8 cellular contexts compared by ENCODE assay signal in genomic region chr17:57603978-57604377, GRCh38.
DNase-seq lines count a peak whose midpoint lies in the region; ATAC-seq and TF ChIP-seq lines count a peak whose summit lies in the region.

No MANE protein-coding gene starts in this region.

- H3K27me3 Mint-ChIP-seq in natural killer cell (ENCODE audit: low read depth in 2 of 2) = no peaks in the 10 kb centered on the region

- no peaks in the 10 kb centered on the region for H3K36me3 ChIP-seq in thyroid gland

- 66 to 74% methylated on average over 5 of the region's 5 CpGs for WGBS in thyroid gland, 2 donors

- H3K9me3 ChIP-seq in thyroid gland = no peaks in the 10 kb centered on the region

- H3K4me3 ChIP-seq in thyroid gland (replicated peaks in 1 of 3) = no peak overlapping the region

- TF ChIP-seq CTCF in natural killer cell (IDR thresholded peaks at IDR 0.05) (no peak), thyroid gland (IDR thresholded peaks at IDR 0.05) (no peak)

- H3K36me3 Mint-ChIP-seq in natural killer cell = no peaks in the 10 kb centered on the region

- peaks cover 61 to 81% of the 10 kb centered on the region in 2 donors for H3K4me1 Mint-ChIP-seq in natural killer cell

- no peaks in the 10 kb centered on the region for H3K27me3 ChIP-seq in thyroid gland

- peak overlapping the region; percentile 80 to 89 for H3K27ac Mint-ChIP-seq in natural killer cell

- no peak for TF ChIP-seq POLR2A in thyroid gland (IDR thresholded peaks at IDR 0.05)

- ATAC-seq in GM21737 (IDR thresholded peaks at IDR 0.05; ENCODE audit: unreplicated experiment) (peak; percentile 28), natural killer cell (peak; percentile 60 to 81 (median 76)), GM21528 (IDR thresholded peaks at IDR 0.05; ENCODE audit: low FRiP score, unreplicated experiment) (no peak)

- no peaks in the 10 kb centered on the region for H3K9me3 Mint-ChIP-seq in natural killer cell

- intact Hi-C loops in natural killer cell (cut with micrococcal nuclease) (no loop called here), thyroid gland (cut with DNase I) (loop anchor here (10.0 kb wide), 1 partner anchor 359 kb away; no protein-coding TSS in a partner anchor)

- peak overlapping the region in 2 of 3 donors; percentile 76 to 80 for H3K27ac ChIP-seq in thyroid gland

- DNase-seq in Ammon's horn (ENCODE audit: low spot score) (peak; percentile 47), NOMO-1 treated with dmso at 0.1 percent for 144 hours (lab: John Stamatoyannopoulos, UW; ENCODE audit: unreplicated experiment) (peak; percentile 89), activated T-helper 1 cell treated with Interleukin-2 at 50 U/mL for 16 hours (ENCODE audit: low read depth) (peak; percentile 51), natural killer cell (peak; percentile 35), thyroid gland (peak; percentile 38 to 58), cerebellar nuclear complex (lab: John Stamatoyannopoulos, UW) (no peak)

- peaks cover 16 to 35% of the 10 kb centered on the region in 2 donors for H3K4me1 ChIP-seq in thyroid gland

- H3K4me3 Mint-ChIP-seq in natural killer cell = peak overlapping the region; percentile 54

Comparison
In these comparisons a context has a peak if more than half of its experiments do, and no peak if none do; other contexts are left out.
1. DNase-seq: peak in Ammon's horn (single experiment), NOMO-1 treated with dmso at 0.1 percent for 144 hours (single experiment), activated T-helper 1 cell treated with Interleukin-2 at 50 U/mL for 16 hours (single experiment), natural killer cell (single experiment) and thyroid gland (2 of 2); none in cerebellar nuclear complex (0 of 2).